In the genomic region with DNA sequence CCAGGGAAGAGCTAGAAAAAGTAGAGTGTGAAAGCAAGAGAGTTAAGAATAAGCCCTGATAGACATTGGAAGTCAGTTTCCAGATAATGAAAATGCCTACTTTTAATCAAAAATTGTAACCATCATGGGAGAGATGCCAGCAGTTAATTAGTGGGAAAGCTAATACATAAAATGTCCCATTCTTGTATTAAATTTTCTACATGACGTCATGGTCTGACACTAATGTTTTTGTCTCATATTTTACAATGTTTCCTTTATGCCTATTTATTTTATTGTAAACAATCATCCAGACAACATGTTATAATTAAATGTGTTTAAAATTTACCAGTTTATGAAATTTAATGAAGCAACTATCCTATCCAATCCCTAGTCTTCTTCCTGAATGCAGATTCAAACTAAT, we compare ENCODE assay signal across 37 cellular contexts. TPM values are rescaled to one million over a fixed set of nuclear protein-coding genes. Genes with fewer than 3 reads are reported as not detected.
"Had no signal": no experiment of that assay in that cellular context is flagged by ENCODE, and none has a peak within 500 bp of the region (broad histone marks: within the 10 kb centered on the region; RNA-seq: fewer than 3 reads in every experiment).

No MANE protein-coding gene starts in this region.

- H3K9me3 ChIP-seq: MG63 had no signal

- H3K27me3 ChIP-seq: MG63 had no signal

- H3K4me3 ChIP-seq: MG63 had no signal

- H3K36me3 ChIP-seq: MG63 had no signal

- DNase-seq: Kasumi-1, MG63, MM.1S, MV-4-11, NCI-H1048, NCI-H1092, NCI-H1092 treated with DMSO at 0.1 percent for 48 hours, NCI-H1105, NCI-H1105 treated with DMSO at 0.1 percent for 48 hours, NCI-H1417, NCI-H1417 treated with DMSO at 0.1 percent for 48 hours, NCI-H1436, NCI-H1436 treated with DMSO at 0.1 percent for 48 hours, NCI-H146, NCI-H1694, NCI-H1694 treated with DMSO at 0.1 percent for 48 hours, NCI-H187, NCI-H187 treated with DMSO at 0.1 percent for 48 hours, NCI-H1930, NCI-H2029, NCI-H2029 treated with DMSO at 0.1 percent for 48 hours, NCI-H2081, NCI-H2081 treated with DMSO at 0.1 percent for 48 hours, NCI-H2107, NCI-H2171, NCI-H2171 treated with DMSO at 0.1 percent for 48 hours, NCI-H2227 treated with DMSO at 0.1 percent for 48 hours, NCI-H226, NCI-H345, NCI-H446, NCI-H446 treated with DMSO at 0.1 percent for 48 hours, NCI-H510A, NCI-H510A treated with DMSO at 0.1 percent for 48 hours, NCI-H524, NCI-H524 treated with DMSO at 0.1 percent for 48 hours had no signal

RNA-seq across cellular contexts. Expression of a gene that starts 26.3 kb away (rescaled TPM):
- total RNA-seq: LHCN-M2, M059J had no signal
